Comparison of ENCODE assay signal across 2 cellular contexts in the genomic region with DNA sequence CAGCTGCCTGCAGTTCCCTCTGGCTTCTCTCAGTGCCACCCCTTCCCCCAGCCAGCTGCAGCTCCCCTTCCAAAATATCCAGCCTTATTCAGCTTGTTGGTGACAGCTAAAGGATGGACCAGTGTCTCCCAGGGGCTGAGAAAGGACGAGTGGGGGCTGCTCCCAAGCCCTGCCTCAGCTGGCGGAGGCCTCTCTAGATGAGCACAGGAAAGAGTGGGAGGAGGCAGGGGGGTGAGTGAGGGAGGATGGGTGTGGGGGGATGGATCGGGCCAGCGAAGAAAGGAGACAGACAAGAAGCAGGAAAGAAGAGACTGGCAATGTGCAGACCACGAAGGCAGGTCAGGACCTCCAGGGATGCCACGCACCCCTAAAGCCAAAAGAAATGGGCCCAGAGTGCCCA.
TF ChIP-seq lines count a peak whose summit lies in the region.

No MANE protein-coding gene starts in this region.

TF ChIP-seq in IMR-90, 13 proteins besides CTCF, POLR2A, EP300 and RAD21:
- TF ChIP-seq USF2 (IDR thresholded peaks at IDR 0.05; ENCODE audit: low read depth, low read length), result no peak
- TF ChIP-seq FOS (IDR thresholded peaks at IDR 0.05; ENCODE audit: low read depth, low read length), result no peak
- no peak for TF ChIP-seq MAFK (IDR thresholded peaks at IDR 0.05; ENCODE audit: low read depth, low read length)
- no peak for TF ChIP-seq RCOR1 (IDR thresholded peaks at IDR 0.05; ENCODE audit: insufficient replicate concordance, low read length)
- TF ChIP-seq CEBPB (IDR thresholded peaks at IDR 0.05; ENCODE audit: low read depth, low read length), result no peak
- TF ChIP-seq SMC3 (IDR thresholded peaks at IDR 0.05; ENCODE audit: low read depth, low read length), result no peak
- TF ChIP-seq ELK1 (IDR thresholded peaks at IDR 0.05; ENCODE audit: borderline replicate concordance, low read depth, low read length), result no peak
- no peak for TF ChIP-seq MXI1 (IDR thresholded peaks at IDR 0.05; ENCODE audit: borderline replicate concordance, low read depth, low read length)
- no peak for TF ChIP-seq RFX5 (IDR thresholded peaks at IDR 0.05; ENCODE audit: low read depth, low read length)
- no peak for TF ChIP-seq MAZ (IDR thresholded peaks at IDR 0.05; ENCODE audit: borderline replicate concordance, low read depth, low read length)
- TF ChIP-seq NFE2L2 (IDR thresholded peaks at IDR 0.05; ENCODE audit: low read depth, low read length), result no peak
- no peak for TF ChIP-seq CHD1 (IDR thresholded peaks at IDR 0.05; ENCODE audit: low read depth, low read length)
- no peak for TF ChIP-seq BHLHE40 (IDR thresholded peaks at IDR 0.05; ENCODE audit: low read depth, low read length)

TF ChIP-seq in HepG2, 621 proteins besides CTCF, POLR2A, EP300 and RAD21:
- TF ChIP-seq RBM39 (IDR thresholded peaks at IDR 0.05; ENCODE audit: low read depth, low read length, poor library complexity, severe bottlenecking), result no peak
- TF ChIP-seq KLF15 (CRISPR knock-in tag; IDR thresholded peaks at IDR 0.05; ENCODE audit: borderline replicate concordance), result no peak
- TF ChIP-seq ZNF235 (CRISPR knock-in tag; IDR thresholded peaks at IDR 0.05; ENCODE audit: borderline replicate concordance), result no peak
- no peak for TF ChIP-seq ATAD3A (CRISPR knock-in tag; IDR thresholded peaks at IDR 0.05)
- TF ChIP-seq NFIB (CRISPR knock-in tag; IDR thresholded peaks at IDR 0.05; ENCODE audit: borderline replicate concordance), result no peak
- TF ChIP-seq FOSL2 (CRISPR knock-in tag; IDR thresholded peaks at IDR 0.05), result no peak
